Comparison of ENCODE assay signal across 8 cellular contexts in the genomic region with DNA sequence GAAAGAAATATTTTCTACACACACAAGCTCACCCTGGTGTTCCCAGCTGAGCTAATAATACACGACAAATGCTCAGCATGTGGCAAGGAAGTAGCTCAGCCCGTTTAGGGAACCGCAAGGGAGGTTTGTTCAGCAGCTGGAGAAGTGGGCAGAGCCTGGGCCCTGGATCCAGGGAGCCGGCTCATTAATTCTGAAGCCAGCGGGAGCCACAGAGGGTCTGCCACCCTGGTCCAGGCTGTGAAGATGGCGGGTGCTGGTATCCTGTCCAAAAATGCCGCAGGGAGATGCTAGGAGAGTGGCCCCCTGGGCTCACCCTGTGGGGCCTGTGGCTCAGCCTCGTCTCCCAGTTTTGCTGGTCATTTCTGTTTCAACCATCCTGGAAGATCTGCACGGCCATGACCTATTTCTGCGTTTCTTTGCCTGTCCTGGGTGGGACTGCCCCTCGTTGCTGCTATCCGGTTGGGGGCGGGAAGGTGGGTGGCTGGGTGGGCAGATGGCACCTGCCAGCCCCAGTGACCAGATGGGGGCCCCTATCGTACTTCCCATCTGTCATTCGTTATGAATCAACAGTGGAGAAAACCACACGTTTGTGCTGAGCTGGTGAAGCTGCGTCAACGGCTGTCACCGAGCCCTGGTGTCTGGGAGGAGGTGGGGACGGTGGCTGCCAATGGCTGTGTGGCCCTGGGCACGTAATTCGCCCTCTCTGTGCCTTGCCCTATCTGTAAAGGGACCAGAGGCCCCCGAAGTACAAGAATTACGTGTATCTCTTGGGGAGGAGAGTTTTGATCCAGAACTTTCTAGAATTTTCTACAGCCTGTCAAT. TPM values are rescaled to one million over a fixed set of nuclear protein-coding genes. Genes with fewer than 3 reads are reported as not detected.
DNase-seq lines count a peak whose midpoint lies in the region; ATAC-seq and TF ChIP-seq lines count a peak whose summit lies in the region.

No MANE protein-coding gene starts in this region.

- H3K4me2 ChIP-seq in GM23338: no peak overlapping the region

- DNase-seq in DMS 273 (lab: John Stamatoyannopoulos, UW; ENCODE audit: unreplicated experiment): peak; percentile 95
- DNase-seq in GM23338 (ENCODE audit: low spot score): no peak
- peak; percentile 70 for DNase-seq in NCI-H345 treated with DMSO at 0.1 percent for 48 hours (lab: John Stamatoyannopoulos, UW; ENCODE audit: unreplicated experiment)
- peak; percentile 39 to 66 for DNase-seq in activated CD8-positive, alpha-beta memory T cell treated with anti-CD3 and anti-CD28 coated beads for 1 hour (ENCODE audit: extremely low read depth in 1 of 2, low read depth in 1 of 2)
- DNase-seq in erythroblast (lab: John Stamatoyannopoulos, UW): peak; percentile 76 to 90
- DNase-seq in skeletal muscle cell (ENCODE audit: low read depth): peak; percentile 49

- H3K27me3 Mint-ChIP-seq in GM23338 (ENCODE audit: insufficient read depth, low read depth, poor library complexity): peaks cover 4% of the 10 kb centered on the region

- H3K36me3 ChIP-seq in GM23338 (ENCODE audit: insufficient read depth): no peaks in the 10 kb centered on the region

- H3F3A ChIP-seq in GM23338 (replicated peaks; ENCODE audit: low read depth): no peaks in the 10 kb centered on the region

- TF ChIP-seq POLR2A in erythroblast (IDR thresholded peaks at IDR 0.05; ENCODE audit: low read length): peak; percentile 63

- H4K20me1 ChIP-seq in GM23338 (replicated peaks; ENCODE audit: insufficient read depth): no peaks in the 10 kb centered on the region

- TF ChIP-seq CTCF in GM23338 (conservative IDR thresholded peaks at IDR 0.05; ENCODE audit: low read depth in 2 of 2): no peak

- no peak overlapping the region for H3K4me3 ChIP-seq in GM23338
- no peak overlapping the region for H3K4me3 ChIP-seq in skeletal muscle cell (ENCODE audit: low read depth, low read length)

- no peaks in the 10 kb centered on the region for H3K9me2 ChIP-seq in GM23338 (ENCODE audit: insufficient read depth)

- H3K36me3 Mint-ChIP-seq in GM23338 (ENCODE audit: low read depth): no peaks in the 10 kb centered on the region

- H3K4me1 ChIP-seq in GM23338 (ENCODE audit: insufficient read depth): no peaks in the 10 kb centered on the region; the same call in 1 of the 2 replicates

- no peak overlapping the region; the same call in 2 of the 3 replicates for H3K4me3 Mint-ChIP-seq in GM23338

- no peak overlapping the region for H3K27ac Mint-ChIP-seq in GM23338

- H3K27me3 ChIP-seq in GM23338 (ENCODE audit: insufficient read depth): no peaks in the 10 kb centered on the region

- peak; percentile 53 for ATAC-seq in GM23338
- no peak for ATAC-seq in HG03469 (IDR thresholded peaks at IDR 0.05; ENCODE audit: unreplicated experiment)
- no peak for ATAC-seq in GM18519 (IDR thresholded peaks at IDR 0.05; ENCODE audit: low FRiP score, unreplicated experiment)

- no peaks in the 10 kb centered on the region for H3K79me2 ChIP-seq in GM23338 (replicated peaks; ENCODE audit: insufficient read depth)

- H3K27ac ChIP-seq in GM23338 (ENCODE audit: low read depth): no peak overlapping the region

- no peaks in the 10 kb centered on the region; the same call in 2 of the 3 replicates for H3K9me3 Mint-ChIP-seq in GM23338

- no peak overlapping the region for H2AFZ ChIP-seq in GM23338

- H3K4me1 Mint-ChIP-seq in GM23338: peaks cover 8% of the 10 kb centered on the region; the same call in 2 of the 3 replicates

TF ChIP-seq in GM23338, 12 proteins besides CTCF, POLR2A, EP300 and RAD21 (continues in another document):
- TF ChIP-seq, protein P1, sequence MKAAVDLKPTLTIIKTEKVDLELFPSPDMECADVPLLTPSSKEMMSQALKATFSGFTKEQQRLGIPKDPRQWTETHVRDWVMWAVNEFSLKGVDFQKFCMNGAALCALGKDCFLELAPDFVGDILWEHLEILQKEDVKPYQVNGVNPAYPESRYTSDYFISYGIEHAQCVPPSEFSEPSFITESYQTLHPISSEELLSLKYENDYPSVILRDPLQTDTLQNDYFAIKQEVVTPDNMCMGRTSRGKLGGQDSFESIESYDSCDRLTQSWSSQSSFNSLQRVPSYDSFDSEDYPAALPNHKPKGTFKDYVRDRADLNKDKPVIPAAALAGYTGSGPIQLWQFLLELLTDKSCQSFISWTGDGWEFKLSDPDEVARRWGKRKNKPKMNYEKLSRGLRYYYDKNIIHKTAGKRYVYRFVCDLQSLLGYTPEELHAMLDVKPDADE (IDR thresholded peaks at IDR 0.05): no peak
- TF ChIP-seq STAT1 (IDR thresholded peaks at IDR 0.05; ENCODE audit: unreplicated experiment) (no peak), POLR2AphosphoS5 (IDR thresholded peaks at IDR 0.05; ENCODE audit: low read depth) (no peak), JUNB (IDR thresholded peaks at IDR 0.05; ENCODE audit: unreplicated experiment) (no peak), NANOG (IDR thresholded peaks at IDR 0.05; ENCODE audit: borderline replicate concordance) (no peak), EZH2 (IDR thresholded peaks at IDR 0.05; ENCODE audit: low read depth, unreplicated experiment) (no peak), ZNF331 (CRISPR knock-in tag; IDR thresholded peaks at IDR 0.05; ENCODE audit: low read depth) (no peak), EZH2phosphoT487 (IDR thresholded peaks at IDR 0.05; ENCODE audit: unreplicated experiment) (no peak)
- TF ChIP-seq, protein P2, sequence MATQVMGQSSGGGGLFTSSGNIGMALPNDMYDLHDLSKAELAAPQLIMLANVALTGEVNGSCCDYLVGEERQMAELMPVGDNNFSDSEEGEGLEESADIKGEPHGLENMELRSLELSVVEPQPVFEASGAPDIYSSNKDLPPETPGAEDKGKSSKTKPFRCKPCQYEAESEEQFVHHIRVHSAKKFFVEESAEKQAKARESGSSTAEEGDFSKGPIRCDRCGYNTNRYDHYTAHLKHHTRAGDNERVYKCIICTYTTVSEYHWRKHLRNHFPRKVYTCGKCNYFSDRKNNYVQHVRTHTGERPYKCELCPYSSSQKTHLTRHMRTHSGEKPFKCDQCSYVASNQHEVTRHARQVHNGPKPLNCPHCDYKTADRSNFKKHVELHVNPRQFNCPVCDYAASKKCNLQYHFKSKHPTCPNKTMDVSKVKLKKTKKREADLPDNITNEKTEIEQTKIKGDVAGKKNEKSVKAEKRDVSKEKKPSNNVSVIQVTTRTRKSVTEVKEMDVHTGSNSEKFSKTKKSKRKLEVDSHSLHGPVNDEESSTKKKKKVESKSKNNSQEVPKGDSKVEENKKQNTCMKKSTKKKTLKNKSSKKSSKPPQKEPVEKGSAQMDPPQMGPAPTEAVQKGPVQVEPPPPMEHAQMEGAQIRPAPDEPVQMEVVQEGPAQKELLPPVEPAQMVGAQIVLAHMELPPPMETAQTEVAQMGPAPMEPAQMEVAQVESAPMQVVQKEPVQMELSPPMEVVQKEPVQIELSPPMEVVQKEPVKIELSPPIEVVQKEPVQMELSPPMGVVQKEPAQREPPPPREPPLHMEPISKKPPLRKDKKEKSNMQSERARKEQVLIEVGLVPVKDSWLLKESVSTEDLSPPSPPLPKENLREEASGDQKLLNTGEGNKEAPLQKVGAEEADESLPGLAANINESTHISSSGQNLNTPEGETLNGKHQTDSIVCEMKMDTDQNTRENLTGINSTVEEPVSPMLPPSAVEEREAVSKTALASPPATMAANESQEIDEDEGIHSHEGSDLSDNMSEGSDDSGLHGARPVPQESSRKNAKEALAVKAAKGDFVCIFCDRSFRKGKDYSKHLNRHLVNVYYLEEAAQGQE (IDR thresholded peaks at IDR 0.05; ENCODE audit: unreplicated experiment): no peak

RNA-seq across cellular contexts. Expression of a gene that starts 2.7 kb away (rescaled TPM):
- 0.14 TPM in 1 of 2 replicates, not detected in the other for total RNA-seq in GM23338 (2014; rRNA removed; shearing (Covaris generic))
- 0.10 and 0.31 TPM in 2 replicates for polyA plus RNA-seq in GM23338 (2016; fragmentation: Nextera tagmentation; extraction: Ambion mirVana)

RNA-seq across cellular contexts. Expression of a gene that starts 39.0 kb away (rescaled TPM):
- total RNA-seq in GM23338 (2014; rRNA removed; shearing (Covaris generic)): 22.6 and 26.9 TPM in 2 replicates
- polyA plus RNA-seq in GM23338 (2016; fragmentation: Nextera tagmentation; extraction: Ambion mirVana): 15.8 and 16.2 TPM in 2 replicates

RNA-seq across cellular contexts. Expression of a gene that starts 45.4 kb away (rescaled TPM):
- 0.24 TPM in 1 of 2 replicates, not detected in the other for total RNA-seq in GM23338 (2014; rRNA removed; shearing (Covaris generic))
- polyA plus RNA-seq in GM23338 (2016; fragmentation: Nextera tagmentation; extraction: Ambion mirVana): not detected in 2 replicates

RNA-seq across cellular contexts. Expression of a gene that starts 52.5 kb away (rescaled TPM):
- 125 and 144 TPM in 2 replicates for total RNA-seq in GM23338 (2014; rRNA removed; shearing (Covaris generic))
- 85.6 and 95.2 TPM in 2 replicates for polyA plus RNA-seq in GM23338 (2016; fragmentation: Nextera tagmentation; extraction: Ambion mirVana)
